2 cellular contexts compared by ENCODE assay signal in the genomic region with DNA sequence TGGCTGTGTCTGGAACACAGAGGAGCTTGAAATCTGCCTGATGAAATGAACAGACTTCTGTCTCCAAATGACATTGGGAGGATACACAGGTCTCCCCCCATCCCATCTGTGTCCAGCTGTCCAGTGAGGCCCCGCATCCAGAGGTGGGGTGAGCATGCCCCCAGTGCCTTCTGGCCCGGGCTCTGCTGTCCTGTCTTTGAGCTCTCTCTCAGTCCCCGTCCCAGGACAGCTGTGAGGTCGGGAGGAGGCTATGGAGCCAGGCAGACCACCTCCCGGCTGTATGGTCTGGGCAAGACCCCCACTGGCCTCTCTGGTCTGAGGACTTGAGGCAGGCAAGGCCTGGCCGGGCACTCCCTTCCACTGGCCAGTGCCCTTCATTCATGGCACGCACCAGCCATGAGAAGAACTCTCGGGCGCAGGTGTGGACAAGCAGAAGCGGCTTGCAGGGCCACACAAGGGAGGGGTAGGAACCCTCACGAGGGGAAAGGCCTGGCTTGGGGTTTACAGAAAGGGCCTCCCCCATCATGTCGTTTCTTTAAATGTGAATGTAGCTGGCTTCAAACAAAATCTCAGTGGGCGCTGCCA.
TF ChIP-seq lines count a peak whose summit lies in the region.

No MANE protein-coding gene starts in this region.

TF ChIP-seq in K562, 482 proteins besides CTCF, POLR2A, EP300 and RAD21:
- no peak for TF ChIP-seq RCOR1 (IDR thresholded peaks at IDR 0.05; ENCODE audit: borderline replicate concordance in 1 of 2, low read depth in 2 of 2, low read length in 2 of 2)
- 0 out of 2 replicates have a peak, but pooled peaks have one; percentile 48 for TF ChIP-seq CBFB (CRISPR knock-in tag; IDR thresholded peaks at IDR 0.05)
- peak; percentile 28; the same call in 1 of the 2 replicates for TF ChIP-seq ZBTB7A (IDR thresholded peaks at IDR 0.05; ENCODE audit: borderline replicate concordance, control insufficient read depth, low read depth, low read length)

TF ChIP-seq in HepG2, 621 proteins besides CTCF, POLR2A, EP300 and RAD21:
- TF ChIP-seq NFKB2 (CRISPR knock-in tag; IDR thresholded peaks at IDR 0.05; ENCODE audit: borderline replicate concordance) (peak; percentile 55; the same call in 1 of the 2 replicates), KDM5B (CRISPR knock-in tag; IDR thresholded peaks at IDR 0.05; ENCODE audit: borderline replicate concordance) (0 out of 2 replicates have a peak, but pooled peaks have one; percentile 15), ESRRA (CRISPR knock-in tag; IDR thresholded peaks at IDR 0.05; ENCODE audit: low read depth) (0 out of 2 replicates have a peak, but pooled peaks have one; percentile 2), ZNF552 (CRISPR knock-in tag; IDR thresholded peaks at IDR 0.05; ENCODE audit: borderline replicate concordance) (no peak), ZNF235 (CRISPR knock-in tag; IDR thresholded peaks at IDR 0.05; ENCODE audit: borderline replicate concordance) (0 out of 2 replicates have a peak, but pooled peaks have one; percentile 35)
- TF ChIP-seq, protein P1, sequence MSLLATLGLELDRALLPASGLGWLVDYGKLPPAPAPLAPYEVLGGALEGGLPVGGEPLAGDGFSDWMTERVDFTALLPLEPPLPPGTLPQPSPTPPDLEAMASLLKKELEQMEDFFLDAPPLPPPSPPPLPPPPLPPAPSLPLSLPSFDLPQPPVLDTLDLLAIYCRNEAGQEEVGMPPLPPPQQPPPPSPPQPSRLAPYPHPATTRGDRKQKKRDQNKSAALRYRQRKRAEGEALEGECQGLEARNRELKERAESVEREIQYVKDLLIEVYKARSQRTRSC (CRISPR knock-in tag; IDR thresholded peaks at IDR 0.05; ENCODE audit: low read depth): no peak
- TF ChIP-seq, protein P2, sequence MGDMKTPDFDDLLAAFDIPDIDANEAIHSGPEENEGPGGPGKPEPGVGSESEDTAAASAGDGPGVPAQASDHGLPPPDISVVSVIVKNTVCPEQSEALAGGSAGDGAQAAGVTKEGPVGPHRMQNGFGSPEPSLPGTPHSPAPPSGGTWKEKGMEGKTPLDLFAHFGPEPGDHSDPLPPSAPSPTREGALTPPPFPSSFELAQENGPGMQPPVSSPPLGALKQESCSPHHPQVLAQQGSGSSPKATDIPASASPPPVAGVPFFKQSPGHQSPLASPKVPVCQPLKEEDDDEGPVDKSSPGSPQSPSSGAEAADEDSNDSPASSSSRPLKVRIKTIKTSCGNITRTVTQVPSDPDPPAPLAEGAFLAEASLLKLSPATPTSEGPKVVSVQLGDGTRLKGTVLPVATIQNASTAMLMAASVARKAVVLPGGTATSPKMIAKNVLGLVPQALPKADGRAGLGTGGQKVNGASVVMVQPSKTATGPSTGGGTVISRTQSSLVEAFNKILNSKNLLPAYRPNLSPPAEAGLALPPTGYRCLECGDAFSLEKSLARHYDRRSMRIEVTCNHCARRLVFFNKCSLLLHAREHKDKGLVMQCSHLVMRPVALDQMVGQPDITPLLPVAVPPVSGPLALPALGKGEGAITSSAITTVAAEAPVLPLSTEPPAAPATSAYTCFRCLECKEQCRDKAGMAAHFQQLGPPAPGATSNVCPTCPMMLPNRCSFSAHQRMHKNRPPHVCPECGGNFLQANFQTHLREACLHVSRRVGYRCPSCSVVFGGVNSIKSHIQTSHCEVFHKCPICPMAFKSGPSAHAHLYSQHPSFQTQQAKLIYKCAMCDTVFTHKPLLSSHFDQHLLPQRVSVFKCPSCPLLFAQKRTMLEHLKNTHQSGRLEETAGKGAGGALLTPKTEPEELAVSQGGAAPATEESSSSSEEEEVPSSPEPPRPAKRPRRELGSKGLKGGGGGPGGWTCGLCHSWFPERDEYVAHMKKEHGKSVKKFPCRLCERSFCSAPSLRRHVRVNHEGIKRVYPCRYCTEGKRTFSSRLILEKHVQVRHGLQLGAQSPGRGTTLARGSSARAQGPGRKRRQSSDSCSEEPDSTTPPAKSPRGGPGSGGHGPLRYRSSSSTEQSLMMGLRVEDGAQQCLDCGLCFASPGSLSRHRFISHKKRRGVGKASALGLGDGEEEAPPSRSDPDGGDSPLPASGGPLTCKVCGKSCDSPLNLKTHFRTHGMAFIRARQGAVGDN (CRISPR knock-in tag; IDR thresholded peaks at IDR 0.05): peak; percentile 18; the same call in 1 of the 2 replicates
